Comparison of ENCODE assay signal across 8 cellular contexts in the genomic region with DNA sequence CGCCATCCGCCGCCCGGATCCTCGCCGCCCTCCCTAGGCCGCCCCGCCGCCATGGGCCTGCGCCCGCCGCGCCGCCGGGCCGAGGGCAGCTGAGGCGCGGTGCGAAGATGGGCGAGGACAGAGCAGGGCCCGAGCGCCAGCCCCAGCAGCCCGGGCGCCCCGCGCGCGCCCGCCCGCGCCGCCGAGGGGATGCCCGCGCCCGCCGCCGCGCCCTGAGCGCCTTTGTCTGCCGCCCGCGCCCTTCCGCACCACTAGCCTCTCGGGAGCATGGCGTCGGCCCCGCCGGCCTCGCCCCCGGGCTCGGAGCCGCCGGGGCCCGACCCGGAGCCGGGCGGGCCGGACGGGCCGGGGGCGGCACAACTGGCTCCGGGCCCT. TPM values are rescaled to one million over a fixed set of nuclear protein-coding genes. Genes with fewer than 3 reads are reported as not detected.
A peak's percentile ranks its signal among the peaks of the same experiment; 100 is the strongest.
DNase-seq lines count a peak whose midpoint lies in the region; ATAC-seq and TF ChIP-seq lines count a peak whose summit lies in the region.

No MANE protein-coding gene starts in this region.

- H3K4me3 Mint-ChIP-seq in activated CD4-positive, alpha-beta memory T cell treated with anti-CD3 and anti-CD28 coated beads for 36 hours, result peak overlapping the region; percentile 82

- H3K9me3 ChIP-seq in heart right ventricle, result no peaks in the 10 kb centered on the region

- peak overlapping the region; percentile 66 to 99 (median 94) for H3K27ac ChIP-seq in heart right ventricle

- peaks cover 0 to 6% (median 0%) of the 10 kb centered on the region in 9 donors for H3K36me3 ChIP-seq in heart right ventricle

- H3K9me3 Mint-ChIP-seq in activated CD4-positive, alpha-beta memory T cell treated with anti-CD3 and anti-CD28 coated beads for 36 hours, result no peaks in the 10 kb centered on the region

- 0% methylated on average over 36 to 63 of the region's 63 CpGs for WGBS in heart right ventricle, 2 donors

- DNase-seq in heart right ventricle (no peak), Right ventricle myocardium inferior (ENCODE audit: missing footprints) (no peak), hepatic stellate cell (ENCODE audit: low spot score) (peak; percentile 26), cerebellar nuclear complex (lab: John Stamatoyannopoulos, UW) (no peak), NCI-H226 (no peak)
- DNase-seq in activated CD4-positive, alpha-beta memory T cell treated with anti-CD3 and anti-CD28 coated beads for 36 hours, result no peak
- DNase-seq in stimulated activated CD4-positive, alpha-beta T cell treated with anti-CD3 and anti-CD28 coated beads, Interleukin-2, amount 100 ng/mL, for 24 hours, result peak; percentile 33 to 53

- H3K4me1 Mint-ChIP-seq in activated CD4-positive, alpha-beta memory T cell treated with anti-CD3 and anti-CD28 coated beads for 36 hours (ENCODE audit: low read depth), result peaks cover 31% of the 10 kb centered on the region

- H3K27me3 ChIP-seq in heart right ventricle, result peaks cover 0 to 6% (median 0%) of the 10 kb centered on the region in 7 donors

- CTCF ChIA-PET in activated CD4-positive, alpha-beta memory T cell treated with anti-CD3 and anti-CD28 coated beads for 36 hours (lab: Charles Lee), result interaction anchor here (1.2 to 1.8 kb wide), 4 partner anchors 24 to 211 kb away, joined by 3 to 7 read pairs (median 4); a partner anchor contains a TSS

- intact Hi-C loops in heart right ventricle (cut with DNase I) (loop anchor here in 6 of 10 donors (2.0 to 10.0 kb wide), 6 partner anchors 23 to 159 kb away; a partner anchor contains a TSS), Right ventricle myocardium inferior (cut with DNase I) (loop anchor here (2.0 to 5.0 kb wide), 3 partner anchors 25 to 101 kb away; a partner anchor contains a TSS)
- intact Hi-C loops in activated CD4-positive, alpha-beta memory T cell treated with anti-CD3 and anti-CD28 coated beads for 36 hours (cut with micrococcal nuclease), result loop anchor here (1.0 kb wide), 1 partner anchor 25 kb away; no protein-coding TSS in a partner anchor

- no peak for TF ChIP-seq CTCF in heart right ventricle (IDR thresholded peaks at IDR 0.05)

- H3K4me3 ChIP-seq in heart right ventricle, result peak overlapping the region; percentile 52 to 82 (median 74)

- H3K27ac Mint-ChIP-seq in activated CD4-positive, alpha-beta memory T cell treated with anti-CD3 and anti-CD28 coated beads for 36 hours, result no peak overlapping the region

- peaks cover 2% of the 10 kb centered on the region for H3K36me3 Mint-ChIP-seq in activated CD4-positive, alpha-beta memory T cell treated with anti-CD3 and anti-CD28 coated beads for 36 hours

- no peaks in the 10 kb centered on the region for H3K27me3 Mint-ChIP-seq in activated CD4-positive, alpha-beta memory T cell treated with anti-CD3 and anti-CD28 coated beads for 36 hours

- peak in 2 of 8 donors; percentile 13 to 22 for ATAC-seq in heart right ventricle
- no peak for ATAC-seq in Right ventricle myocardium inferior
- peak; percentile 34 for ATAC-seq in HG03066 (IDR thresholded peaks at IDR 0.05; ENCODE audit: low read depth, unreplicated experiment)

- POLR2A ChIA-PET in activated CD4-positive, alpha-beta memory T cell treated with anti-CD3 and anti-CD28 coated beads for 36 hours (lab: Charles Lee), result interaction anchor here (1.3 kb wide), 1 partner anchor 24 kb away, joined by 6 read pairs; a partner anchor contains a TSS

- peaks cover 0 to 59% (median 37%) of the 10 kb centered on the region in 9 donors for H3K4me1 ChIP-seq in heart right ventricle

RNA-seq across cellular contexts. Expression of a gene that starts 0.3 kb away (rescaled TPM):
- total RNA-seq in heart right ventricle (10 to 100 TPM; 16.6 to 40.3 (median 30.4) TPM), Right ventricle myocardium inferior (23.3 TPM)
- 10 to 100 TPM; 22.7 to 28.5 TPM for polyA plus RNA-seq in heart right ventricle
- total RNA-seq in activated CD4-positive, alpha-beta memory T cell treated with anti-CD3 and anti-CD28 coated beads for 36 hours, result 10 to 100 TPM; 14.8 to 18.4 TPM

RNA-seq across cellular contexts. Expression of a gene that starts 24.0 kb away (rescaled TPM):
- total RNA-seq in heart right ventricle (10 to 100 TPM in 7 of 10 donors, 1 to 10 TPM in 3; 7.0 to 17.4 (median 11.6) TPM), Right ventricle myocardium inferior (10.6 TPM)
- polyA plus RNA-seq in heart right ventricle, result 10 to 100 TPM in 1 of 2 donors, 1 to 10 TPM in 1; 9.3 to 26.0 TPM
- 1 to 10 TPM; 8.5 to 8.8 TPM for total RNA-seq in activated CD4-positive, alpha-beta memory T cell treated with anti-CD3 and anti-CD28 coated beads for 36 hours

RNA-seq across cellular contexts. Expression of a gene that starts 28.7 kb away (rescaled TPM):
- total RNA-seq in heart right ventricle (10 to 100 TPM; 57.8 to 97.0 (median 75.4) TPM), Right ventricle myocardium inferior (91.3 TPM)
- 10 to 100 TPM; 48.1 to 97.2 TPM for polyA plus RNA-seq in heart right ventricle
- 10 to 100 TPM; 62.1 to 62.5 TPM for total RNA-seq in activated CD4-positive, alpha-beta memory T cell treated with anti-CD3 and anti-CD28 coated beads for 36 hours

RNA-seq across cellular contexts. Expression of a gene that starts 43.9 kb away (rescaled TPM):
- total RNA-seq in heart right ventricle (10 to 100 TPM; 27.1 to 57.3 (median 33.1) TPM), Right ventricle myocardium inferior (32.1 TPM)
- polyA plus RNA-seq in heart right ventricle, result 10 to 100 TPM; 27.8 to 45.3 TPM
- total RNA-seq in activated CD4-positive, alpha-beta memory T cell treated with anti-CD3 and anti-CD28 coated beads for 36 hours, result 10 to 100 TPM; 30.6 to 31.5 TPM

RNA-seq across cellular contexts. Expression of a gene that starts 55.4 kb away (rescaled TPM):
- total RNA-seq in heart right ventricle (10 to 100 TPM; 64.9 to 78.6 (median 74.6) TPM), Right ventricle myocardium inferior (83.1 TPM)
- polyA plus RNA-seq in heart right ventricle, result 100 to 1,000 TPM; 134 to 169 TPM
- 10 to 100 TPM; 76.8 to 77.3 TPM for total RNA-seq in activated CD4-positive, alpha-beta memory T cell treated with anti-CD3 and anti-CD28 coated beads for 36 hours

Comparison
In these comparisons a context has a peak if more than half of its experiments do, and no peak if none do; other contexts are left out.
1. DNase-seq: peak in hepatic stellate cell (single experiment) and stimulated activated CD4-positive, alpha-beta T cell treated with anti-CD3 and anti-CD28 coated beads, Interleukin-2, amount 100 ng/mL, for 24 hours (2 of 2); none in heart right ventricle (0 of 2), Right ventricle myocardium inferior (single experiment), activated CD4-positive, alpha-beta memory T cell treated with anti-CD3 and anti-CD28 coated beads for 36 hours (single experiment), cerebellar nuclear complex (0 of 2) and NCI-H226 (single experiment).